Comparison of ENCODE assay signal across 23 cellular contexts in genomic region chr1:8742022-8742924, GRCh38.
DNase-seq lines count a peak whose midpoint lies in the region; ATAC-seq, FAIRE-seq and TF ChIP-seq lines count a peak whose summit lies in the region.
"Had no signal": no experiment of that assay in that cellular context is flagged by ENCODE, and none has a peak within 500 bp of the region (broad histone marks: within the 10 kb centered on the region; RNA-seq: fewer than 3 reads in every experiment).

No MANE protein-coding gene starts in this region.

- H3K9me3 ChIP-seq in PC-3 (ENCODE audit: low read length), result no peaks in the 10 kb centered on the region
- H3K9me3 ChIP-seq: ovary, uterus had no signal

- H3K36me3 ChIP-seq in PC-3 (ENCODE audit: low read depth, low read length), result peaks cover 6% of the 10 kb centered on the region; the same call in 1 of the 2 replicates
- H3K36me3 ChIP-seq: MG63, ovary, uterus had no signal

- no peaks in the 10 kb centered on the region for H3K27me3 Mint-ChIP-seq in progenitor cell of endocrine pancreas
- H3K27me3 Mint-ChIP-seq in activated CD8-positive, alpha-beta memory T cell treated with anti-CD3 and anti-CD28 coated beads, Interleukin-2, amount 10 ng/mL, durations not matched to agents 7 days and 5 days, result no peaks in the 10 kb centered on the region
- H3K27me3 Mint-ChIP-seq: activated CD8-positive, alpha-beta T cell treated with anti-CD3 and anti-CD28 coated beads for 36 hours; naive B cell had no signal

- peak overlapping the region; percentile 39 for H3K4me2 ChIP-seq in PC-3 (ENCODE audit: low read length)

- peak overlapping the region; percentile 59 for H3K27ac ChIP-seq in PC-3 (ENCODE audit: low read length)
- H3K27ac ChIP-seq: HL-60, ovary, uterus had no signal

- H3K36me3 Mint-ChIP-seq in progenitor cell of endocrine pancreas (ENCODE audit: insufficient read depth), result peaks cover 15% of the 10 kb centered on the region
- peaks cover 16% of the 10 kb centered on the region for H3K36me3 Mint-ChIP-seq in activated CD8-positive, alpha-beta memory T cell treated with anti-CD3 and anti-CD28 coated beads, Interleukin-2, amount 10 ng/mL, durations not matched to agents 7 days and 5 days

- H3K79me2 ChIP-seq in PC-3 (ENCODE audit: low read length), result peaks cover 20% of the 10 kb centered on the region

- CTCF ChIA-PET in PC-3 (lab: Charles Lee), result no interaction called here
- CTCF ChIA-PET in activated CD8-positive, alpha-beta memory T cell treated with anti-CD3 and anti-CD28 coated beads, Interleukin-2, amount 10 ng/mL, durations not matched to agents 7 days and 5 days (lab: Charles Lee), result interaction anchor here (2.2 to 2.6 kb wide), 2 partner anchors 15 to 16 kb away, joined by 6 to 16 read pairs; no protein-coding TSS in a partner anchor

- TF ChIP-seq CTCF in PC-3 (conservative IDR thresholded peaks at IDR 0.05; ENCODE audit: low read depth, low read length) (no peak), progenitor cell of endocrine pancreas (IDR thresholded peaks at IDR 0.05; ENCODE audit: unreplicated experiment) (no peak), GM10266 (IDR thresholded peaks at IDR 0.05; ENCODE audit: control insufficient read depth, insufficient read depth, low read depth, missing control alignments) (no peak)

- peaks cover 38% of the 10 kb centered on the region for H3K4me1 ChIP-seq in PC-3 (ENCODE audit: insufficient read depth, low read length)
- H3K4me1 ChIP-seq: uterus had no signal

- no peaks in the 10 kb centered on the region for H4K20me1 ChIP-seq in PC-3 (ENCODE audit: low read length)

- H3K4me3 Mint-ChIP-seq in progenitor cell of endocrine pancreas (ENCODE audit: low read depth), result no peak overlapping the region
- H3K4me3 Mint-ChIP-seq in activated CD8-positive, alpha-beta memory T cell treated with anti-CD3 and anti-CD28 coated beads, Interleukin-2, amount 10 ng/mL, durations not matched to agents 7 days and 5 days, result no peak overlapping the region
- H3K4me3 Mint-ChIP-seq: activated CD8-positive, alpha-beta T cell treated with anti-CD3 and anti-CD28 coated beads for 36 hours had no signal

- POLR2A ChIA-PET in PC-3 (lab: Charles Lee; ENCODE audit: unreplicated experiment), result interaction anchor here (0.6 kb wide), 1 partner anchor 667 kb away, joined by 4 read pairs; no protein-coding TSS in a partner anchor

- H3K4me1 Mint-ChIP-seq in progenitor cell of endocrine pancreas (ENCODE audit: low read depth), result peaks cover 24% of the 10 kb centered on the region
- H3K4me1 Mint-ChIP-seq in activated CD8-positive, alpha-beta memory T cell treated with anti-CD3 and anti-CD28 coated beads, Interleukin-2, amount 10 ng/mL, durations not matched to agents 7 days and 5 days, result no peaks in the 10 kb centered on the region

- H3K4me3 ChIP-seq in PC-3 (ENCODE audit: low read length), result no peak overlapping the region
- H3K4me3 ChIP-seq: MG63, ovary, uterus had no signal

- no TSS peak for BruUV-seq in PC-3 (replicated peaks; lab: Mats Ljungman, UMichigan)

- no peak overlapping the region for H2AFZ ChIP-seq in PC-3 (ENCODE audit: low read length)

- H3K27ac Mint-ChIP-seq in progenitor cell of endocrine pancreas, result peak overlapping the region; percentile 21
- no peak overlapping the region for H3K27ac Mint-ChIP-seq in activated CD8-positive, alpha-beta memory T cell treated with anti-CD3 and anti-CD28 coated beads, Interleukin-2, amount 10 ng/mL, durations not matched to agents 7 days and 5 days
- H3K27ac Mint-ChIP-seq: activated CD8-positive, alpha-beta T cell treated with anti-CD3 and anti-CD28 coated beads for 36 hours had no signal

- intact Hi-C loops in PC-3 (cut with micrococcal nuclease), result loop anchor here (1.0 to 5.0 kb wide), 2 partner anchors 45 to 105 kb away; no protein-coding TSS in a partner anchor

- H3K27me3 ChIP-seq in PC-3 (ENCODE audit: low read length), result no peaks in the 10 kb centered on the region
- H3K27me3 ChIP-seq: MG63, ovary, uterus had no signal

- DNase-seq in COLO668 (lab: John Stamatoyannopoulos, UW; ENCODE audit: unreplicated experiment), result peak; percentile 26
- peak; percentile 72 for DNase-seq in PC-3
- DNase-seq in kidney tubule cell (ENCODE audit: low spot score), result peak; percentile 63
- no peak for DNase-seq in progenitor cell of endocrine pancreas (ENCODE audit: low spot score, unreplicated experiment)
- no peak for DNase-seq in RCC 7860 (ENCODE audit: low spot score)
- no peak for DNase-seq in activated CD8-positive, alpha-beta memory T cell treated with anti-CD3 and anti-CD28 coated beads, Interleukin-2, amount 10 ng/mL, durations not matched to agents 7 days and 5 days
- no peak for DNase-seq in GM10266 (ENCODE audit: extremely low spot score)
- DNase-seq: activated CD8-positive, alpha-beta T cell treated with anti-CD3 and anti-CD28 coated beads for 36 hours; activated T-cell treated with anti-CD3 and anti-CD28 coated beads, Interleukin-2, amount 50 U/mL, for 1 hour; amniotic stem cell; COR-L47; MG63; naive B cell; NCI-H1436 treated with DMSO at 0.1 percent for 48 hours; NCI-H2171 treated with DMSO at 0.1 percent for 48 hours; NCI-H748 treated with DMSO at 0.1 percent for 48 hours; ovary; Right ventricle myocardium superior; T-helper 9 cell; uterus had no signal

- no peak overlapping the region for H3K9ac ChIP-seq in PC-3 (ENCODE audit: low read length)

- ATAC-seq in PC-3 (peak; percentile 61), GM21447 (IDR thresholded peaks at IDR 0.05; ENCODE audit: unreplicated experiment) (no peak)
- no peak for ATAC-seq in activated CD8-positive, alpha-beta memory T cell treated with anti-CD3 and anti-CD28 coated beads, Interleukin-2, amount 10 ng/mL, durations not matched to agents 7 days and 5 days
- ATAC-seq: activated CD8-positive, alpha-beta T cell treated with anti-CD3 and anti-CD28 coated beads for 36 hours had no signal

- no peaks in the 10 kb centered on the region for H3K9me2 ChIP-seq in PC-3 (replicated peaks; ENCODE audit: low read length)

- H3K9me3 Mint-ChIP-seq in progenitor cell of endocrine pancreas (ENCODE audit: low read depth), result peaks cover 9% of the 10 kb centered on the region
- peaks cover 12% of the 10 kb centered on the region for H3K9me3 Mint-ChIP-seq in activated CD8-positive, alpha-beta memory T cell treated with anti-CD3 and anti-CD28 coated beads, Interleukin-2, amount 10 ng/mL, durations not matched to agents 7 days and 5 days (ENCODE audit: low read depth)

- FAIRE-seq in RCC 7860 (lab: Jason Lieb, UNC), result no peak
- FAIRE-seq: endometrium had no signal

- peaks cover 4% of the 10 kb centered on the region for H3F3A ChIP-seq in PC-3 (ENCODE audit: low read length, unreplicated experiment)

Comparison
In these comparisons a context has a peak if more than half of its experiments do, and no peak if none do; other contexts are left out.
1. DNase-seq: peak in COLO668 (single experiment), PC-3 (single experiment) and kidney tubule cell (single experiment); none in progenitor cell of endocrine pancreas (single experiment), RCC 7860 (single experiment), activated CD8-positive, alpha-beta memory T cell treated with anti-CD3 and anti-CD28 coated beads, Interleukin-2, amount 10 ng/mL, durations not matched to agents 7 days and 5 days (single experiment) and GM10266 (single experiment).